29 cellular contexts compared by ENCODE assay signal in genomic region chr15:74735305-74735704, GRCh38. TPM values are rescaled to one million over a fixed set of nuclear protein-coding genes. Genes with fewer than 3 reads are reported as not detected.
"Had no signal": no experiment of that assay in that cellular context is flagged by ENCODE, and none has a peak within 500 bp of the region (broad histone marks: within the 10 kb centered on the region; RNA-seq: fewer than 3 reads in every experiment).

No MANE protein-coding gene starts in this region.

- ATAC-seq: heart left ventricle; left colon; lower lobe of right lung; naive thymus-derived CD8-positive, alpha-beta T cell; sciatic nerve; stimulated activated effector memory CD8-positive, alpha-beta T cell treated with anti-CD3 and anti-CD28 coated beads, Interleukin-12 subunit alpha, Interleukin-12 subunit beta, amount 100 ng/mL, for 72 hours; stimulated activated naive CD8-positive, alpha-beta T cell treated with anti-CD3 and anti-CD28 coated beads, Interleukin-15, amount 100 ng/mL, for 72 hours had no signal

- H3K36me3 Mint-ChIP-seq: immature natural killer cell had no signal

- H3K36me3 ChIP-seq: heart left ventricle, left ventricle myocardium inferior, lower lobe of right lung, ovary, right atrium auricular region, spleen, transverse colon, upper lobe of left lung, vagina had no signal

- H3K27ac ChIP-seq: heart left ventricle, left ventricle myocardium inferior, lower lobe of right lung, ovary, right atrium auricular region, spleen, transverse colon, vagina had no signal

- H3K27me3 ChIP-seq: ovary, right atrium auricular region, upper lobe of left lung, vagina had no signal

- H3K4me1 Mint-ChIP-seq: immature natural killer cell; stimulated activated effector memory CD8-positive, alpha-beta T cell treated with anti-CD3 and anti-CD28 coated beads, Interleukin-12 subunit alpha, Interleukin-12 subunit beta, amount 100 ng/mL, for 72 hours had no signal

- H3K4me3 ChIP-seq: heart left ventricle, left ventricle myocardium inferior, lower lobe of right lung, ovary, right atrium auricular region, spleen, transverse colon, upper lobe of left lung, vagina had no signal

- H3K4me1 ChIP-seq: heart left ventricle, left ventricle myocardium inferior, lower lobe of right lung, right atrium auricular region, spleen, transverse colon, upper lobe of left lung, vagina had no signal

- H3K27ac Mint-ChIP-seq: immature natural killer cell; naive thymus-derived CD8-positive, alpha-beta T cell; progenitor cell of endocrine pancreas; stimulated activated effector memory CD8-positive, alpha-beta T cell treated with anti-CD3 and anti-CD28 coated beads, Interleukin-12 subunit alpha, Interleukin-12 subunit beta, amount 100 ng/mL, for 72 hours; stimulated activated naive CD8-positive, alpha-beta T cell treated with anti-CD3 and anti-CD28 coated beads, Interleukin-15, amount 100 ng/mL, for 72 hours had no signal

- H3K9me3 ChIP-seq: heart left ventricle, left ventricle myocardium inferior, lower lobe of right lung, ovary, right atrium auricular region, transverse colon, upper lobe of left lung, vagina had no signal

- DNase-seq: heart left ventricle; hypothalamus; immature natural killer cell; kidney; left colon; left ventricle myocardium inferior; lower lobe of right lung; mammary epithelial cell; mesenchymal stem cell; naive thymus-derived CD8-positive, alpha-beta T cell; ovary; small intestine; spleen; stimulated activated CD4-positive, alpha-beta T cell treated with anti-CD3 and anti-CD28 coated beads, Interleukin-4, amount 100 ng/mL, for 24 hours; stimulated activated naive CD4-positive, alpha-beta T cell treated with Interleukin-2 at 50 U/mL for 16 hours; stimulated activated naive CD8-positive, alpha-beta T cell treated with anti-CD3 and anti-CD28 coated beads, Interleukin-15, amount 100 ng/mL, for 72 hours; substantia nigra; transverse colon; upper lobe of left lung had no signal

- H3K4me3 Mint-ChIP-seq: immature natural killer cell; naive thymus-derived CD8-positive, alpha-beta T cell; stimulated activated effector memory CD8-positive, alpha-beta T cell treated with anti-CD3 and anti-CD28 coated beads, Interleukin-12 subunit alpha, Interleukin-12 subunit beta, amount 100 ng/mL, for 72 hours; stimulated activated naive CD8-positive, alpha-beta T cell treated with anti-CD3 and anti-CD28 coated beads, Interleukin-15, amount 100 ng/mL, for 72 hours had no signal

RNA-seq across cellular contexts. Expression of gene CYP1A1, which starts 10.0 kb away (rescaled TPM):
- total RNA-seq: renal cortical epithelial cell had no signal
- polyA plus RNA-seq: immature natural killer cell; naive thymus-derived CD8-positive, alpha-beta T cell had no signal

RNA-seq across cellular contexts. Expression of gene CYP1A2, which starts 13.3 kb away (rescaled TPM):
- total RNA-seq: heart left ventricle; kidney; left colon; left ventricle myocardium inferior; lower lobe of right lung; mammary epithelial cell; naive thymus-derived CD8-positive, alpha-beta T cell; progenitor cell of endocrine pancreas; pulmonary artery endothelial cell; renal cortical epithelial cell; right atrium auricular region; sciatic nerve; spleen; temporal lobe; transverse colon; urinary bladder; vagina had no signal
- polyA plus RNA-seq: heart left ventricle; immature natural killer cell; mammary epithelial cell; naive thymus-derived CD8-positive, alpha-beta T cell; neural cell; ovary; small intestine; spleen; urinary bladder had no signal
